In the genomic region with DNA sequence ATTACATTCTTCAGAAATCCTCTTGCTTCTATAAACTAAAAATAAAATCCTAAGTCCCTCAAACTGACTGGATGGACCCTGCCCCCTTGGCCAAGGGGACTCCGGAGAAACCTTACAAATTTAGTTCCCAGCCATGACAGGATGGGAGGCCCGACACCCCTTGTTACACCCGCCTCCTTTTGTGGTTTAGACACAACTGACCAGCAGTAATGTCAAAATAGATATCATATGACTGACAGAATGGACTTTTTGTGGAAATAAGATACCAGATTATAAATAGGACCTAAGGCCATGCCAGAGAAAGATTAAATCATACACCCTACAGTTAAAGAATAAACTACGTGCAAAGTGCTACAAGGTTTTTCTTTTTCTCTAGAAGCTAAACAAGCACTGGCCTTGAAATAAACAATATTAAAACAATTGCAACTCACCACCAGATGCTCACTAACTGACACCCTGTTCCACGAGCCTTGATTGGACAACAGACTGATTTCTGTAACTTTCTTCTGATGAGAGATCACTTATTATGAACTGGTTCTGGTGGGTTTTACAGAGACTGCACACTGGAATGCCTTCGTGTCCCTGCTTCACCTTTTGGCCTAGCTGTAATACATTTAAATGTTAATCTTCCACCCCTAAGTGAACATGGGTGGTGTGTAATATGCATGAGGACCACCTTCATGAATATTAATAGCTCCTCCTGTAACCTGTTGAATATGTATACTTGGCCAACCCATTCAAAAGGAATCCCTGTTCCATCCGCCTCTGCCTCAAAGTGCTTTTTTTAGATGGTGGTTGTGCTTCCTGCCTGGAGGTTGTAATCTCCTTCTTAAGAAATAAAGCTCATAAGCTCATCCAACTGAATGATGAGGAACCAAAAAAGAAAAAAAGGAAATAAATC, we compare ENCODE assay signal across 16 cellular contexts.
"Had no signal": no experiment of that assay in that cellular context is flagged by ENCODE, and none has a peak within 500 bp of the region (broad histone marks: within the 10 kb centered on the region; RNA-seq: fewer than 3 reads in every experiment).

No MANE protein-coding gene starts in this region.

- H3K4me3 ChIP-seq: coronary artery, lung, mucosa of descending colon, testis, upper lobe of right lung had no signal

- H3K9me3 ChIP-seq: mucosa of descending colon, testis, upper lobe of right lung had no signal

- H3K27ac ChIP-seq: coronary artery, testis, upper lobe of right lung had no signal

- DNase-seq: activated CD4-positive, alpha-beta T cell treated with anti-CD3 and anti-CD28 coated beads, Interleukin-2, amount 10 ng/mL, durations not matched to agents 24 days and 14 days; activated naive CD4-positive, alpha-beta T cell treated with anti-CD3 and anti-CD28 coated beads, Interleukin-2, amount 10 ng/mL, durations not matched to agents 7 days and 5 days; caudate nucleus; effector memory CD4-positive, alpha-beta T cell; hypothalamus; immature natural killer cell; left cardiac atrium; mucosa of descending colon; stimulated activated CD4-positive, alpha-beta T cell treated with anti-CD3 and anti-CD28 coated beads, Interleukin-15, amount 100 ng/mL, for 24 hours; stimulated activated CD4-positive, alpha-beta T cell treated with anti-CD3 and anti-CD28 coated beads, Interleukin-4, amount 100 ng/mL, for 24 hours; stimulated activated naive CD8-positive, alpha-beta T cell treated with anti-CD3 and anti-CD28 coated beads, Interleukin-15, amount 100 ng/mL, for 72 hours; SW 1271; testis; upper lobe of right lung had no signal

- H3K36me3 ChIP-seq: upper lobe of right lung had no signal

- H3K4me1 ChIP-seq: testis, upper lobe of right lung had no signal

- H3K27me3 ChIP-seq: testis, upper lobe of right lung had no signal
